16 cellular contexts compared by ENCODE assay signal in the genomic region with DNA sequence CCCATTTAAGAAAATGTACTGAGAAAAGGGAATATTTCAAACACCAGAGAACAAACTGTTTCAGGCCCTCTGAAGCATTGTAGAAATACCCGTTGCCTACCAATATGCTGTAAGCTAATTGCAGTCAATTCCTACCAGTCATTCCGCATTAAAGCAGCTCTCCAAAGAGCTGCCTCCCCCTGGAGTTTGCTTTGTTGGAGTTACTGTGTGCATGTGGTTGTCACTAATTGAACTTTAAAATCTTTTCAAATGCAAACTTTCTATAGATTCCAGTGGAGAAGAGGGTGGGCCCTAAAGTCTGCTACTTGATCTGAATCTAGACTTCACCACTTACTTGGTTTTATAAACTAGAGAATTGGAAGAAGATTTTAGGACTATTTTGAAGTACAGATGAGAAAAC.
DNase-seq lines count a peak whose midpoint lies in the region; ATAC-seq and TF ChIP-seq lines count a peak whose summit lies in the region.
"Had no signal": no experiment of that assay in that cellular context is flagged by ENCODE, and none has a peak within 500 bp of the region (broad histone marks: within the 10 kb centered on the region; RNA-seq: fewer than 3 reads in every experiment).

No MANE protein-coding gene starts in this region.

- H3K4me3 ChIP-seq in H7 (ENCODE audit: insufficient read depth, low read depth, low read length) = no peak overlapping the region
- H3K4me3 ChIP-seq in left lung = no peak overlapping the region

- H3K9me3 ChIP-seq in left lung = no peaks in the 10 kb centered on the region

- no peak overlapping the region for H3K4me3 Mint-ChIP-seq in activated B cell treated with CpG ODN at 0.5 μM for 24 hours
- no peak overlapping the region for H3K4me3 Mint-ChIP-seq in stimulated activated memory B cell treated with anti-CD40 and anti-IgM and Interleukin-4, amounts not matched to agents 10 μg/mL and 1 μg/mL and 100 μg/mL, for 72 hours

- no peaks in the 10 kb centered on the region for H3K27me3 Mint-ChIP-seq in activated B cell treated with CpG ODN at 0.5 μM for 24 hours
- H3K27me3 Mint-ChIP-seq in stimulated activated memory B cell treated with anti-CD40 and anti-IgM and Interleukin-4, amounts not matched to agents 10 μg/mL and 1 μg/mL and 100 μg/mL, for 72 hours = no peaks in the 10 kb centered on the region
- H3K27me3 Mint-ChIP-seq: naive thymus-derived CD8-positive, alpha-beta T cell had no signal

- H3K27me3 ChIP-seq in H7 (ENCODE audit: control insufficient read depth, insufficient read depth, low read length) (no peaks in the 10 kb centered on the region), left lung (no peaks in the 10 kb centered on the region)

- H3K4me1 ChIP-seq in left lung = peaks cover 23 to 50% of the 10 kb centered on the region in 2 donors

- peaks cover 43% of the 10 kb centered on the region for H3K36me3 Mint-ChIP-seq in activated B cell treated with CpG ODN at 0.5 μM for 24 hours (ENCODE audit: low read depth)
- peaks cover 56% of the 10 kb centered on the region for H3K36me3 Mint-ChIP-seq in stimulated activated memory B cell treated with anti-CD40 and anti-IgM and Interleukin-4, amounts not matched to agents 10 μg/mL and 1 μg/mL and 100 μg/mL, for 72 hours

- H3K36me3 ChIP-seq in H7 (replicated peaks; ENCODE audit: control insufficient read depth, insufficient read depth, low read length) (no peaks in the 10 kb centered on the region), left lung (peaks cover 0 to 32% of the 10 kb centered on the region in 2 donors)

- no peak for ATAC-seq in activated B cell treated with CpG ODN at 0.5 μM for 24 hours (ENCODE audit: low read depth)
- no peak for ATAC-seq in left lung
- ATAC-seq in stimulated activated memory B cell treated with anti-CD40 and anti-IgM and Interleukin-4, amounts not matched to agents 10 μg/mL and 1 μg/mL and 100 μg/mL, for 72 hours = no peak
- ATAC-seq in HG02798 (IDR thresholded peaks at IDR 0.05; ENCODE audit: poor library complexity, unreplicated experiment) = no peak
- ATAC-seq: naive thymus-derived CD8-positive, alpha-beta T cell had no signal

- POLR2A ChIA-PET in activated B cell treated with CpG ODN at 0.5 μM for 24 hours (lab: Charles Lee) = no interaction called here

- TF ChIP-seq CTCF in activated B cell treated with CpG ODN at 0.5 μM for 24 hours (IDR thresholded peaks at IDR 0.05) (no peak), left lung (IDR thresholded peaks at IDR 0.05) (no peak)

- H3K4me1 Mint-ChIP-seq in activated B cell treated with CpG ODN at 0.5 μM for 24 hours = peaks cover 61% of the 10 kb centered on the region
- peaks cover 66% of the 10 kb centered on the region for H3K4me1 Mint-ChIP-seq in stimulated activated memory B cell treated with anti-CD40 and anti-IgM and Interleukin-4, amounts not matched to agents 10 μg/mL and 1 μg/mL and 100 μg/mL, for 72 hours

- DNase-seq in H7 (peak; percentile 76), activated B cell treated with CpG ODN at 0.5 μM for 24 hours (no peak), left lung (no peak), amniotic stem cell (lab: John Stamatoyannopoulos, UW) (no peak), NCI-H345 treated with DMSO at 0.1 percent for 48 hours (lab: John Stamatoyannopoulos, UW; ENCODE audit: unreplicated experiment) (no peak)
- no peak for DNase-seq in activated CD8-positive, alpha-beta memory T cell treated with anti-CD3 and anti-CD28 coated beads, Interleukin-2, amount 50 U/mL, for 4 hours
- DNase-seq: activated CD8-positive, alpha-beta memory T cell treated with anti-CD3 and anti-CD28 coated beads for 24 hours; activated effector memory CD4-positive, alpha-beta T cell treated with anti-CD3 and anti-CD28 coated beads, Interleukin-2, amount 50 U/mL, for 16 hours; DMS53; GOT3; naive thymus-derived CD8-positive, alpha-beta T cell; NCI-H1930; NCI-H526 treated with DMSO at 0.1 percent for 48 hours; stimulated activated CD4-positive, alpha-beta T cell treated with anti-CD3 and anti-CD28 coated beads, Interleukin-1b, Interleukin-23, amount 100 ng/mL, for 48 hours had no signal

- H3K27ac ChIP-seq in left lung = peak overlapping the region; percentile 85 to 94

- H3K9me3 Mint-ChIP-seq in activated B cell treated with CpG ODN at 0.5 μM for 24 hours = no peaks in the 10 kb centered on the region
- no peaks in the 10 kb centered on the region for H3K9me3 Mint-ChIP-seq in stimulated activated memory B cell treated with anti-CD40 and anti-IgM and Interleukin-4, amounts not matched to agents 10 μg/mL and 1 μg/mL and 100 μg/mL, for 72 hours
- H3K9me3 Mint-ChIP-seq: naive thymus-derived CD8-positive, alpha-beta T cell had no signal

- intact Hi-C loops in activated B cell treated with CpG ODN at 0.5 μM for 24 hours (cut with micrococcal nuclease) = loop anchor here (10.0 kb wide), 2 partner anchors 586 to 686 kb away; a partner anchor contains a TSS
- intact Hi-C loops in left lung (cut with DNase I) = no loop called here

- peak overlapping the region; percentile 99 for H3K27ac Mint-ChIP-seq in activated B cell treated with CpG ODN at 0.5 μM for 24 hours
- peak overlapping the region; percentile 99 for H3K27ac Mint-ChIP-seq in stimulated activated memory B cell treated with anti-CD40 and anti-IgM and Interleukin-4, amounts not matched to agents 10 μg/mL and 1 μg/mL and 100 μg/mL, for 72 hours

- CTCF ChIA-PET in activated B cell treated with CpG ODN at 0.5 μM for 24 hours (lab: Charles Lee) = no interaction called here
